In genomic region chr1:173683838-173684237, GRCh38 we compare ENCODE assay signal across 1 cellular context.
TF ChIP-seq lines count a peak whose summit lies in the region.
"Not testable (repeated sequence)": the region's sequence is repeated elsewhere in the genome, so short reads cannot be mapped to it uniquely, and the experiment has no call there.

No MANE protein-coding gene starts in this region.

TF ChIP-seq in K562, 482 proteins besides CTCF, POLR2A, EP300 and RAD21:
- TF ChIP-seq EP400 (IDR thresholded peaks at IDR 0.05) (peak; percentile 34; the same call in 1 of the 2 replicates), FOXM1 (IDR thresholded peaks at IDR 0.05; ENCODE audit: low read depth) (0 out of 2 replicates have a peak, but pooled peaks have one; percentile 29), L3MBTL2 (IDR thresholded peaks at IDR 0.05) (0 out of 2 replicates have a peak, but pooled peaks have one; percentile 13), MAX (CRISPR knock-in tag; IDR thresholded peaks at IDR 0.05) (0 out of 2 replicates have a peak, but pooled peaks have one; percentile 27), CTBP1 (IDR thresholded peaks at IDR 0.05; ENCODE audit: borderline replicate concordance) (peak; percentile 24; the same call in 1 of the 2 replicates), DPF2 (IDR thresholded peaks at IDR 0.05) (peak; percentile 58; the same call in 1 of the 2 replicates), C11orf30 (IDR thresholded peaks at IDR 0.05; ENCODE audit: low read depth) (peak; percentile 65), MAFG (tag; conservative IDR thresholded peaks at IDR 0.05) (peak; percentile 48; the same call in 1 of the 2 replicates), NFE2 (IDR thresholded peaks at IDR 0.05; ENCODE audit: low read depth) (peak; percentile 82), HDAC2 (IDR thresholded peaks at IDR 0.05) (0 out of 2 replicates have a peak, but pooled peaks have one; percentile 48), MYBL2 (IDR thresholded peaks at IDR 0.05; ENCODE audit: low read depth) (peak; percentile 66), TEAD4 (IDR thresholded peaks at IDR 0.05; ENCODE audit: low read length) (peak; percentile 31; the same call in 1 of the 2 replicates), RAD51 (IDR thresholded peaks at IDR 0.05; ENCODE audit: borderline replicate concordance, low read depth) (peak; percentile 25; the same call in 1 of the 2 replicates), ARID1B (IDR thresholded peaks at IDR 0.05) (peak; percentile 41), ZNF592 (IDR thresholded peaks at IDR 0.05) (peak; percentile 46; the same call in 1 of the 2 replicates), MYC (IDR thresholded peaks at IDR 0.05; ENCODE audit: low read depth, low read length) (0 out of 2 replicates have a peak, but pooled peaks have one; percentile 40), MAFF (IDR thresholded peaks at IDR 0.05; ENCODE audit: low read length) (peak; percentile 25; the same call in 1 of the 2 replicates), CBFA2T2 (conservative IDR thresholded peaks at IDR 0.05) (0 out of 2 replicates have a peak, but pooled peaks have one; percentile 3), TCF3 (CRISPR knock-in tag; IDR thresholded peaks at IDR 0.05) (0 out of 2 replicates have a peak, but pooled peaks have one; percentile 24), TFAP4 (CRISPR knock-in tag; IDR thresholded peaks at IDR 0.05; ENCODE audit: borderline replicate concordance) (peak; percentile 47; the same call in 1 of the 2 replicates), CXXC5 (CRISPR knock-in tag; IDR thresholded peaks at IDR 0.05) (0 out of 2 replicates have a peak, but pooled peaks have one; percentile 16), MAFK (IDR thresholded peaks at IDR 0.05; ENCODE audit: low read length) (peak; percentile 27; the same call in 1 of the 2 replicates), ZEB2 (IDR thresholded peaks at IDR 0.05) (0 out of 2 replicates have a peak, but pooled peaks have one; percentile 41), CBFA2T3 (IDR thresholded peaks at IDR 0.05) (0 out of 2 replicates have a peak, but pooled peaks have one; percentile 21), ZNF316 (IDR thresholded peaks at IDR 0.05) (peak; percentile 57)
- not testable (repeated sequence) for TF ChIP-seq FOXM1 (CRISPR knock-in tag; IDR thresholded peaks at IDR 0.05; ENCODE audit: low read depth); MYBL2 (CRISPR knock-in tag; IDR thresholded peaks at IDR 0.05; ENCODE audit: borderline replicate concordance); TEAD4 (CRISPR knock-in tag; IDR thresholded peaks at IDR 0.05; ENCODE audit: borderline replicate concordance); MYC (CRISPR knock-in tag; IDR thresholded peaks at IDR 0.05; ENCODE audit: borderline replicate concordance, low read depth)
